ENCODE assay signal across 8 cellular contexts in genomic region chr6:17584241-17584803, GRCh38. TPM values are rescaled to one million over a fixed set of nuclear protein-coding genes. Genes with fewer than 3 reads are reported as not detected.
DNase-seq lines count a peak whose midpoint lies in the region; ATAC-seq and TF ChIP-seq lines count a peak whose summit lies in the region.

No MANE protein-coding gene starts in this region.

- intact Hi-C loops in sciatic nerve (cut with DNase I) = loop anchor here (10.0 kb wide), 1 partner anchor 430 kb away; no protein-coding TSS in a partner anchor

- H3K4me3 ChIP-seq in astrocyte of the cerebellum (ENCODE audit: low read depth, low read length) = no peak overlapping the region

- DNase-seq in AG08395 (ENCODE audit: low spot score) (peak; percentile 75), GM13977 (ENCODE audit: low spot score) (peak; percentile 71), NCI-H524 (lab: John Stamatoyannopoulos, UW) (peak; percentile 61 to 79), astrocyte of the cerebellum (ENCODE audit: low read depth) (peak; percentile 70), hepatic stellate cell (ENCODE audit: low spot score) (peak; percentile 74), sciatic nerve (ENCODE audit: low spot score) (no peak)

- ATAC-seq in HG03432 (IDR thresholded peaks at IDR 0.05; ENCODE audit: unreplicated experiment) (peak; percentile 39), sciatic nerve (peak; percentile 96), GM19467 (IDR thresholded peaks at IDR 0.05; ENCODE audit: unreplicated experiment) (no peak)

- in situ Hi-C loops in GM13977 (cut with MboI; ENCODE audit: low pct_unique_long_range_greater_than_20kb, low sequenced_read_pairs, unreplicated experiment) (loop anchor here (25.0 kb wide), 2 partner anchors 228 to 422 kb away; no protein-coding TSS in a partner anchor), astrocyte of the cerebellum (cut with HindIII; ENCODE audit: low sequenced_read_pairs) (no loop called here)

- peak; percentile 52 for TF ChIP-seq CTCF in GM13977 (IDR thresholded peaks at IDR 0.05; ENCODE audit: extremely low read depth, insufficient read depth, missing control alignments)
- TF ChIP-seq CTCF in astrocyte of the cerebellum (IDR thresholded peaks at IDR 0.05; ENCODE audit: low read depth, low read length, missing control alignments) = peak; percentile 71

RNA-seq across cellular contexts. Expression of gene FAM8A1, which starts 15.8 kb away (rescaled TPM):
- total RNA-seq in sciatic nerve = 35.2 TPM
